18 cellular contexts compared by ENCODE assay signal in the genomic region with DNA sequence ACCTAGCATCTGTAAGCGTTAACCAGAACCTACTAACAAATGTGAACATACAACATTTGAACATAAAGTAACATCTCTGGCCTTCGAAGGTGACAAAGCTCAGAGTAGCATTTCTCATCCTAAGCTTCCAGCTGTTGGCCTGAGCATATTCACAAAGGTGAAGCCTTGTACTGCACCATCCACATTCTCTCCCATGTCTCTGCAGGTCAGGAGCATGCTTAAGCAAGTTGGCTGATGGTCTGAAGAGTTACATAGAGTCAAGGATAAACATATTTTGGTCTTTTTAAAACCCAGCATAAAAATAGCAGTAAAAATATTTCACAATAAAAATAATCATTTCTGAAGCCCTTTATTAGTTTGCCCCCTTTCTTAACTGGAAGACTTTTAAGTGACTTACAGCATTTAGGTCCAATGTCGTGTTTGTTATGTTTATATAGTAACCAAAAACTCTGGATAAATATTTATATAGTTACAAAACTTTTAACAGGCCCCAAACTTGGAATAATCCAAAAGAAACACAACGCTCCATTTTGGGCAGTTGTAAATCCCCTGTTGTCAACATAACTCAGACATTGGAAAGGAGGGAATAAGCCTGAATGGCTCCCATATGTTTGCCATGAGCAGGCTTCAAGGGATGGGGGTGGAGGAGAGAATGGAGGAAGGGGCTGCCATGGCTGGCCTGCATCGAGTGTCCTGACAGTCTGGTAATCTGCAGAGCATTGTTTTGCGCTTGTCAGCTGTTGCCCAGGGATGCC. TPM values are rescaled to one million over a fixed set of nuclear protein-coding genes. Genes with fewer than 3 reads are reported as not detected.
DNase-seq lines count a peak whose midpoint lies in the region; ATAC-seq and TF ChIP-seq lines count a peak whose summit lies in the region.
"Had no signal": no experiment of that assay in that cellular context is flagged by ENCODE, and none has a peak within 500 bp of the region (broad histone marks: within the 10 kb centered on the region; RNA-seq: fewer than 3 reads in every experiment).

No MANE protein-coding gene starts in this region.

- H3K36me3 ChIP-seq in mammary epithelial cell (ENCODE audit: insufficient read depth, low read length), result no peaks in the 10 kb centered on the region
- no peaks in the 10 kb centered on the region for H3K36me3 ChIP-seq in liver (ENCODE audit: control insufficient read depth in 4 of 4, insufficient read depth in 3 of 4, low read depth in 1 of 4, low read length in 3 of 4)
- no peaks in the 10 kb centered on the region for H3K36me3 ChIP-seq in ovary
- H3K36me3 ChIP-seq: adrenal gland had no signal

- no peaks in the 10 kb centered on the region for H3K27me3 ChIP-seq in mammary epithelial cell (ENCODE audit: insufficient read depth, low read length)
- no peaks in the 10 kb centered on the region for H3K27me3 ChIP-seq in liver (ENCODE audit: control insufficient read depth in 4 of 4, insufficient read depth in 4 of 4, low read length in 3 of 4)
- H3K27me3 ChIP-seq in ovary, result no peaks in the 10 kb centered on the region
- H3K27me3 ChIP-seq: adrenal gland had no signal

- no peaks in the 10 kb centered on the region for H3K79me2 ChIP-seq in mammary epithelial cell (ENCODE audit: insufficient read depth, low read length)

- TF ChIP-seq CTCF in mammary epithelial cell (conservative IDR thresholded peaks at IDR 0.05 in 1 of 2, IDR thresholded peaks at IDR 0.05 in 1 of 2; ENCODE audit: extremely low read depth in 1 of 2, insufficient read depth in 1 of 2, low read depth in 1 of 2, low read length in 2 of 2) (no peak), liver (IDR thresholded peaks at IDR 0.05; ENCODE audit: low read depth, low read length, missing input control) (no peak), ovary (IDR thresholded peaks at IDR 0.05) (no peak)

- H3K9me3 ChIP-seq in mammary epithelial cell (replicated peaks; ENCODE audit: insufficient read depth, low read length) (no peaks in the 10 kb centered on the region), liver (ENCODE audit: control insufficient read depth in 4 of 4, low read length in 3 of 4) (no peaks in the 10 kb centered on the region), ovary (no peaks in the 10 kb centered on the region)
- H3K9me3 ChIP-seq: adrenal gland had no signal

- no peak for DNase-seq in HEK293T (ENCODE audit: extremely low spot score)
- DNase-seq in mammary epithelial cell, result peak; percentile 32
- peak; percentile 76 for DNase-seq in stromal cell of bone marrow (ENCODE audit: low read depth)
- DNase-seq in activated effector memory CD4-positive, alpha-beta T cell treated with anti-CD3 and anti-CD28 coated beads, Interleukin-2, amount 50 U/mL, for 16 hours, result no peak
- no peak for DNase-seq in activated CD8-positive, alpha-beta memory T cell treated with anti-CD3 and anti-CD28 coated beads, Interleukin-2, amount 50 U/mL, for 48 hours
- DNase-seq in ovary, result no peak
- DNase-seq: activated CD4-positive, alpha-beta memory T cell treated with anti-CD3 and anti-CD28 coated beads for 36 hours; activated T-cell treated with anti-CD3 and anti-CD28 coated beads, Interleukin-2, amount 50 U/mL, for 72 hours; CD4-positive, alpha-beta T cell; head of caudate nucleus; kidney; MM.1S; NCI-H187 treated with DMSO at 0.1 percent for 48 hours; stimulated activated CD4-positive, alpha-beta T cell treated with anti-CD3 and anti-CD28 coated beads, Interleukin-1b, Interleukin-23, amount 100 ng/mL, for 48 hours had no signal

- intact Hi-C loops in mammary epithelial cell (cut with micrococcal nuclease) (no loop called here), ovary (cut with DNase I) (no loop called here)

- dilution Hi-C loops in mammary epithelial cell (cut with HindIII; ENCODE audit: low sequenced_read_pairs), result loop anchor here (5.0 kb wide), 1 partner anchor 37 kb away; no protein-coding TSS in a partner anchor

- WGBS in mammary epithelial cell (ENCODE audit: low coverage, missing lambda C conversion rate), result 66% methylated on average over 6 of the region's 6 CpGs
- 59% methylated on average over 6 of the region's 6 CpGs for WGBS in liver
- 47 to 48% (median 47%) methylated on average over 6 of the region's 6 CpGs for WGBS in ovary, 3 donors

- in situ Hi-C loops in mammary epithelial cell (cut with MboI; ENCODE audit: low sequenced_read_pairs in 2 of 2), result no loop called here

- H3K4me3 ChIP-seq in mammary epithelial cell (replicated peaks in 1 of 3; ENCODE audit: insufficient read depth in 1 of 3, low read depth in 2 of 3, low read length in 3 of 3) (no peak overlapping the region), liver (ENCODE audit: low read depth in 1 of 3, low read length in 3 of 3) (no peak overlapping the region), ovary (no peak overlapping the region)
- H3K4me3 ChIP-seq: adrenal gland, PC-9 had no signal

- peaks cover 13% of the 10 kb centered on the region for H3K4me1 ChIP-seq in mammary epithelial cell (ENCODE audit: insufficient read depth, low read length)
- H3K4me1 ChIP-seq in liver (ENCODE audit: control insufficient read depth in 4 of 4, insufficient read depth in 4 of 4, low read length in 3 of 4), result peaks cover 8 to 42% (median 35%) of the 10 kb centered on the region in 4 donors
- peaks cover 14% of the 10 kb centered on the region for H3K4me1 ChIP-seq in ovary (ENCODE audit: insufficient read depth)

- POLR2A ChIA-PET in HEK293T (lab: Yijun Ruan, JAX), result interaction anchor here (0.7 to 1.1 kb wide), 2 partner anchors 41 to 61 kb away, joined by 3 read pairs; no protein-coding TSS in a partner anchor

- ATAC-seq in HG02678 (IDR thresholded peaks at IDR 0.05; ENCODE audit: unreplicated experiment), result no peak
- ATAC-seq: activated T-cell treated with anti-CD3 and anti-CD28 coated beads, Interleukin-2, amount 50 U/mL, for 72 hours had no signal

- BruUV-seq in mammary epithelial cell (replicated peaks; lab: Mats Ljungman, UMichigan), result no TSS peak

- no peaks in the 10 kb centered on the region for H4K20me1 ChIP-seq in mammary epithelial cell (ENCODE audit: insufficient read depth, low read length)

- no peak overlapping the region for H3K4me2 ChIP-seq in mammary epithelial cell (ENCODE audit: insufficient read depth, low read depth, low read length)
- H3K4me2 ChIP-seq: PC-9 had no signal

- TF ChIP-seq POLR2A in ovary (IDR thresholded peaks at IDR 0.05), result no peak

- CTCF ChIA-PET in HEK293T (lab: Yijun Ruan, JAX), result interaction anchor here (0.9 to 1.5 kb wide), 4 partner anchors 12 to 221 kb away, joined by 3 to 4 read pairs (median 3); no protein-coding TSS in a partner anchor
- CTCF ChIA-PET in mammary epithelial cell (lab: Charles Lee; ENCODE audit: low non-redundant PET), result no interaction called here

- no peak for TF ChIP-seq EP300 in ovary (IDR thresholded peaks at IDR 0.05)

- no peak overlapping the region for H3K9ac ChIP-seq in mammary epithelial cell (ENCODE audit: insufficient read depth, low read length)
- no peak overlapping the region for H3K9ac ChIP-seq in liver (ENCODE audit: low read depth in 1 of 2, low read length in 2 of 2)

- H2AFZ ChIP-seq in mammary epithelial cell (ENCODE audit: low read depth, low read length), result no peak overlapping the region
- H2AFZ ChIP-seq: PC-9 had no signal

- TF ChIP-seq RAD21 in liver (IDR thresholded peaks at IDR 0.05), result peak in 1 of 2 donors; percentile 3

- H3K27ac ChIP-seq in mammary epithelial cell (ENCODE audit: insufficient read depth, low read depth, low read length) (no peak overlapping the region), liver (ENCODE audit: low read depth in 1 of 2, low read length in 2 of 2) (peak overlapping the region; percentile 51 to 68), ovary (peak overlapping the region in 1 of 2 donors; percentile 11)
- H3K27ac ChIP-seq: PC-9 had no signal

TF ChIP-seq in HEK293T, 16 proteins besides CTCF, POLR2A, EP300 and RAD21 (continues in another document):
- no peak for TF ChIP-seq ARNT (IDR thresholded peaks at IDR 0.05)
- no peak for TF ChIP-seq LEF1 (IDR thresholded peaks at IDR 0.05; ENCODE audit: borderline replicate concordance)
- peak; percentile 78 for TF ChIP-seq PKNOX1 (IDR thresholded peaks at IDR 0.05)
- TF ChIP-seq HDGF (IDR thresholded peaks at IDR 0.05; ENCODE audit: borderline replicate concordance), result no peak
- no peak for TF ChIP-seq SP1 (IDR thresholded peaks at IDR 0.05)
- TF ChIP-seq FOXA1 (IDR thresholded peaks at IDR 0.05), result no peak
- no peak for TF ChIP-seq FOXM1 (IDR thresholded peaks at IDR 0.05; ENCODE audit: borderline replicate concordance)
- TF ChIP-seq L3MBTL2 (conservative IDR thresholded peaks at IDR 0.05), result peak; percentile 82

TF ChIP-seq in liver, 16 proteins besides CTCF, POLR2A, EP300 and RAD21 (continues in another document):
- no peak for TF ChIP-seq JUND (IDR thresholded peaks at IDR 0.05)
- TF ChIP-seq TAF1 (conservative IDR thresholded peaks at IDR 0.05), result no peak
- no peak for TF ChIP-seq REST (IDR thresholded peaks at IDR 0.05)
- TF ChIP-seq FOXA2 (IDR thresholded peaks at IDR 0.05), result no peak

RNA-seq across cellular contexts. Expression of gene ENAH, which starts 42.8 kb away (rescaled TPM):
- total RNA-seq in mammary epithelial cell, result 100 to 1,000 TPM; 109 to 117 TPM
- polyA plus RNA-seq in mammary epithelial cell, result 37.1 TPM
- 48.6 TPM for polyA minus RNA-seq in mammary epithelial cell
- 1 to 10 TPM; 3.2 to 8.4 TPM for total RNA-seq in liver
- polyA plus RNA-seq in liver, result 1 to 10 TPM; 2.8 to 5.9 TPM
- total RNA-seq in ovary, result 100 to 1,000 TPM in 1 of 7 donors, 10 to 100 TPM in 6; 33.4 to 112 (median 88.6) TPM
- polyA plus RNA-seq in ovary, result 100 to 1,000 TPM in 1 of 2 donors, 10 to 100 TPM in 1; 40.1 to 137 TPM
- total RNA-seq: CD4-positive, alpha-beta T cell had no signal

Comparison
In these comparisons a context has a peak if more than half of its experiments do, and no peak if none do; other contexts are left out.
1. DNase-seq: peak in mammary epithelial cell (single experiment) and stromal cell of bone marrow (single experiment); none in HEK293T (single experiment), activated effector memory CD4-positive, alpha-beta T cell treated with anti-CD3 and anti-CD28 coated beads, Interleukin-2, amount 50 U/mL, for 16 hours (single experiment), activated CD8-positive, alpha-beta memory T cell treated with anti-CD3 and anti-CD28 coated beads, Interleukin-2, amount 50 U/mL, for 48 hours (single experiment) and ovary (0 of 5).